Comparison of ENCODE assay signal across 18 cellular contexts in the genomic region with DNA sequence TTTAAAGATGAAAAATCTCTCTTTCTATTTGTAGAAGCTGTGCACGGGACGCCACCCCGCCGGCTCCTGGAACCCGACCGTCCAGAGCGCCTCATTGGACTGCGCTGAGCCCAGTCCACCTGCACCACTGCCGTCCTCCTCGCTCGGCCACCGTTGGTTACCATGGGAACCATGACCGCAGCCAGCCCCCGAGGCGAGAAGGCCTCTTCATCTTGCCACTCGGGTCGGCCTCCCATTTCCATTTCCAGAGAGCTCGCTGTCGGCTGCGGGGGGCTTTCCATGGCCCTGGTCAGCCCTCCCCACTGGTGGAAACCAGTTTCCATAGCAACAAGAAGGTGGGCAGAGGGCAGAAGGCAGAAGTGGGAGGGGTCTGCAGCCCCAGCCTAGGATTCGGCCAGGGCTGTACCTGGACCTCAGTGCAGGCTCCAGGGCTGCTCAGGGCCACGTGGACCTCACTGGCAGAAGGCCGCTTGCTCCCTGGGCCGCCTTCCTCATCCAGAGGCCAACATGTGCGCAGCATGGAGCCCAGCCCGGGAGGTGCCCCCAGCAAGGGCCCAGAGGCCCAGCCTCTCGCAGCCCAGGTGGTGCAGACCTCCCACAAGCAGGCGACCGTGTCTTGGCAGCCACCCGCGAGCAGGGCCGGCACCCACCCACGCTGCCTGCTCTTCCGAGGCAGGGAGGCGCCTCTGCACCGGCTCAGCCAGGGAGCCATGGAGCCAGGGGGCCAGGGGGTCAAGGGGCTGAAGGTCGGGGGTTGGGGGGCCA.
"Had no signal": no experiment of that assay in that cellular context is flagged by ENCODE, and none has a peak within 500 bp of the region (broad histone marks: within the 10 kb centered on the region; RNA-seq: fewer than 3 reads in every experiment).

No MANE protein-coding gene starts in this region.

- H3K9me3 Mint-ChIP-seq: activated T-helper 2 cell treated with anti-CD3 and anti-CD28 coated beads, Interferon-gamma antibody, Interleukin-2, Interleukin-4, amounts not matched to agents 10 μg/mL and 5 μg/mL and 100 μg/mL, durations not matched to agents 14 hours and 24 hours and 36 hours; T-helper 1 cell treated with Interleukin-12 subunit alpha and Interleukin-12 subunit beta and Interleukin-4 antibody, amounts not matched to agents 30 μg/mL and 1 μg/mL, for 36 hours had no signal

- ATAC-seq: left lung had no signal

- H3K36me3 ChIP-seq: left lung, tibial artery had no signal

- H3K4me1 ChIP-seq: left lung, parathyroid adenoma, tibial artery had no signal

- H3K27ac ChIP-seq: dorsolateral prefrontal cortex, left lung, parathyroid adenoma, tibial artery had no signal

- H3K27ac Mint-ChIP-seq: activated T-helper 2 cell treated with anti-CD3 and anti-CD28 coated beads, Interferon-gamma antibody, Interleukin-2, Interleukin-4, amounts not matched to agents 10 μg/mL and 5 μg/mL and 100 μg/mL, durations not matched to agents 14 hours and 24 hours and 36 hours; T-helper 1 cell treated with Interleukin-12 subunit alpha and Interleukin-12 subunit beta and Interleukin-4 antibody, amounts not matched to agents 30 μg/mL and 1 μg/mL, for 36 hours had no signal

- DNase-seq: activated naive CD4-positive, alpha-beta T cell treated with Interleukin-2 at 50 U/mL for 16 hours; activated T-cell treated with anti-CD3 and anti-CD28 coated beads, Interleukin-2, amount 50 U/mL, for 1 hour; anterior cingulate cortex; caudate nucleus; dorsolateral prefrontal cortex; foreskin melanocyte; glutamatergic neuron; kidney; mammary epithelial cell; stimulated activated CD4-positive, alpha-beta T cell treated with anti-CD3 and anti-CD28 coated beads, Interleukin-12 subunit alpha, Interleukin-12 subunit beta, amount 100 ng/mL, for 4 hours; stimulated activated CD4-positive, alpha-beta T cell treated with anti-CD3 and anti-CD28 coated beads, Interleukin-1b, Interleukin-23, amount 100 ng/mL, for 48 hours; stimulated activated naive CD4-positive, alpha-beta T cell treated with Interleukin-2 at 50 U/mL for 16 hours had no signal

- H3K4me3 ChIP-seq: dorsolateral prefrontal cortex, left lung, tibial artery had no signal

- H3K4me3 Mint-ChIP-seq: brain; T-helper 1 cell treated with Interleukin-12 subunit alpha and Interleukin-12 subunit beta and Interleukin-4 antibody, amounts not matched to agents 30 μg/mL and 1 μg/mL, for 36 hours had no signal

- H3K9me3 ChIP-seq: left lung, tibial artery had no signal

- H3K36me3 Mint-ChIP-seq: brain had no signal
